ENCODE assay signal across 25 cellular contexts in genomic region chr5:126228934-126229333, GRCh38.
"Had no signal": no experiment of that assay in that cellular context is flagged by ENCODE, and none has a peak within 500 bp of the region (broad histone marks: within the 10 kb centered on the region; RNA-seq: fewer than 3 reads in every experiment).

No MANE protein-coding gene starts in this region.

- DNase-seq: naive B cell; naive thymus-derived CD8-positive, alpha-beta T cell; nephron progenitor cell; occipital lobe; retina; right lobe of liver; sigmoid colon; small intestine; stimulated activated CD4-positive, alpha-beta T cell treated with anti-CD3 and anti-CD28 coated beads, Interleukin-15, amount 100 ng/mL, for 24 hours; stimulated activated CD4-positive, alpha-beta T cell treated with anti-CD3 and anti-CD28 coated beads, Interleukin-2, amount 100 ng/mL, for 24 hours; stimulated activated CD4-positive, alpha-beta T cell treated with anti-CD3 and anti-CD28 coated beads, Interleukin-2, amount 100 ng/mL, for 48 hours; stimulated activated CD4-positive, alpha-beta T cell treated with anti-CD3 and anti-CD28 coated beads, Interleukin-4, amount 100 ng/mL, for 24 hours; stimulated activated naive B cell treated with anti-CD40 and anti-IgM and Interleukin-4, amounts not matched to agents 10 μg/mL and 1 μg/mL and 100 μg/mL, for 72 hours; stimulated activated naive CD4-positive, alpha-beta T cell treated with Interleukin-2 at 50 U/mL for 16 hours; stomach; thyroid gland; upper lobe of right lung; uterus had no signal

- FAIRE-seq: pancreas, small intestine had no signal

- H3K4me1 ChIP-seq: pancreas, prostate gland, right atrium auricular region, right lobe of liver, sigmoid colon, stomach, thyroid gland, tibial nerve, upper lobe of right lung, uterus had no signal

- H3K9me3 ChIP-seq: pancreas, prostate gland, right atrium auricular region, right lobe of liver, thoracic aorta, thyroid gland, upper lobe of right lung, uterus had no signal

- H3K36me3 ChIP-seq: pancreas, prostate gland, right atrium auricular region, right lobe of liver, sigmoid colon, stomach, thoracic aorta, thyroid gland, tibial nerve, upper lobe of right lung, uterus had no signal

- H3K27me3 ChIP-seq: pancreas, right atrium auricular region, right lobe of liver, sigmoid colon, stomach, thyroid gland, tibial nerve, upper lobe of right lung, uterus had no signal

- ATAC-seq: naive thymus-derived CD8-positive, alpha-beta T cell; natural killer cell treated with Interleukin-12 subunit alpha and Interleukin-12 subunit beta and Interleukin-15 and Interleukin-18, amount 100 ng/mL, for 72 hours; pancreas; stimulated activated effector memory CD8-positive, alpha-beta T cell treated with anti-CD3 and anti-CD28 coated beads, Interleukin-12 subunit alpha, Interleukin-12 subunit beta, amount 100 ng/mL, for 72 hours; stimulated activated naive B cell treated with anti-CD40 and anti-IgM and Interleukin-4, amounts not matched to agents 10 μg/mL and 1 μg/mL and 100 μg/mL, for 72 hours; upper lobe of right lung had no signal

- H3K4me3 ChIP-seq: pancreas, prostate gland, right atrium auricular region, right lobe of liver, sigmoid colon, stomach, thoracic aorta, thyroid gland, tibial nerve, upper lobe of right lung, uterus had no signal

- H3K27ac ChIP-seq: pancreas, prostate gland, right atrium auricular region, right lobe of liver, sigmoid colon, stomach, thoracic aorta, thyroid gland, tibial nerve, upper lobe of right lung, uterus had no signal
